Comparison of ENCODE assay signal across 21 cellular contexts in the genomic region with DNA sequence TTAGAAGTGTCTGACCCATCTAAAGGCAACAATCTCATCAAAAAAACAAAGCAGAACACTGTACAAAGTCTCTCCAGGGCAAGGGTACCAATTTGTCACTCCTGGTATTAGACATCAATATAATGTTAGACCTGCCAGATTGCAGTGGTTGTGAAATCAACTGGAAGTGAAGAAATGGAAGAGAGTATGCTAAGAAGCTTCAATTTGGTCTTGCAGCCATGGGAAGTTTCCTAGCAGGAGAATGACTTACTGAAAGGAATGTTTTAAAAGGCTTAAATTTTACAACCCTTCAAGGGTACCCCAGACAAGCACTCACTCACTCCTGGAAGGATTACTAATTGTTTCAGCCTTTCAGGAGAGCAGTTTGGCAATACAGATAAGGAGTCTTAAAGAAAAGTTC. TPM values are rescaled to one million over a fixed set of nuclear protein-coding genes. Genes with fewer than 3 reads are reported as not detected.
A peak's percentile ranks its signal among the peaks of the same experiment; 100 is the strongest.
DNase-seq lines count a peak whose midpoint lies in the region; ATAC-seq and TF ChIP-seq lines count a peak whose summit lies in the region.
"Had no signal": no experiment of that assay in that cellular context is flagged by ENCODE, and none has a peak within 500 bp of the region (broad histone marks: within the 10 kb centered on the region; RNA-seq: fewer than 3 reads in every experiment).

No MANE protein-coding gene starts in this region.

- H3K27me3 ChIP-seq in adipocyte (replicated peaks; ENCODE audit: control insufficient read depth, insufficient read depth, low read length) = no peaks in the 10 kb centered on the region
- H3K27me3 ChIP-seq in right atrium auricular region = no peaks in the 10 kb centered on the region
- H3K27me3 ChIP-seq: tibial artery had no signal

- H3K9me3 ChIP-seq in adipocyte (ENCODE audit: control insufficient read depth, low read length) (no peaks in the 10 kb centered on the region), right atrium auricular region (no peaks in the 10 kb centered on the region)
- H3K9me3 ChIP-seq: HAP-1, tibial artery had no signal

- DNase-seq in AG09309 (ENCODE audit: low read depth) = peak; percentile 75
- DNase-seq in GM04503 (ENCODE audit: low read depth) = peak; percentile 47
- peak; percentile 63 for DNase-seq in adipocyte (ENCODE audit: low read depth)
- DNase-seq in iris pigment epithelial cell (ENCODE audit: low read depth) = peak; percentile 72
- DNase-seq in foreskin melanocyte = no peak
- DNase-seq in right atrium auricular region (ENCODE audit: low spot score) = no peak
- DNase-seq in NCI-H1048 (lab: John Stamatoyannopoulos, UW) = no peak
- DNase-seq: activated CD4-positive, alpha-beta T cell treated with anti-CD3 and anti-CD28 coated beads, Interleukin-2, amount 50 U/mL, for 4 hours; activated gamma-delta T cell treated with Interleukin-2 at 50 U/mL for 16 hours; amygdala; CD8-positive, alpha-beta T cell; DMS53; NCI-H748 treated with DMSO at 0.1 percent for 48 hours; Right ventricle myocardium superior; T-helper 1 cell; tibial artery had no signal

- no peak for ATAC-seq in GM19023 (IDR thresholded peaks at IDR 0.05; ENCODE audit: unreplicated experiment)
- ATAC-seq: CD8-positive, alpha-beta T cell; left lobe of liver had no signal

- H3K36me3 ChIP-seq in adipocyte (ENCODE audit: control insufficient read depth, insufficient read depth, low read length, severe bottlenecking) (no peaks in the 10 kb centered on the region), right atrium auricular region (no peaks in the 10 kb centered on the region)
- H3K36me3 ChIP-seq: HAP-1, tibial artery had no signal

- H3K4me1 ChIP-seq in adipocyte (ENCODE audit: control insufficient read depth, insufficient read depth, low read length) (peaks cover 4% of the 10 kb centered on the region), right atrium auricular region (no peaks in the 10 kb centered on the region)
- H3K4me1 ChIP-seq: HAP-1 had no signal

- H3K27ac ChIP-seq in right atrium auricular region = no peak overlapping the region
- H3K27ac ChIP-seq: skin epidermis, tibial artery, VCaP had no signal

- no peak overlapping the region for H3K9ac ChIP-seq in adipocyte (ENCODE audit: low read length)

- no peak overlapping the region for H3K4me3 ChIP-seq in AG09309 (ENCODE audit: control insufficient read depth, low read depth, low read length)
- no peak overlapping the region for H3K4me3 ChIP-seq in adipocyte (ENCODE audit: low read length)
- no peak overlapping the region for H3K4me3 ChIP-seq in right atrium auricular region
- H3K4me3 ChIP-seq: HAP-1, skin epidermis, tibial artery had no signal

- no peak for TF ChIP-seq CTCF in AG09309 (IDR thresholded peaks at IDR 0.05; ENCODE audit: control insufficient read depth, insufficient read depth, low read depth, low read length, missing control alignments)
- TF ChIP-seq CTCF in right atrium auricular region (IDR thresholded peaks at IDR 0.05) = no peak

RNA-seq across cellular contexts. Expression of a gene that starts 18.9 kb away (rescaled TPM):
- total RNA-seq in right atrium auricular region = 10 to 100 TPM in 1 of 2 donors, 1 to 10 TPM in 1; 7.0 to 10.1 TPM

RNA-seq across cellular contexts. Expression of a gene that starts 58.2 kb away (rescaled TPM):
- total RNA-seq in right atrium auricular region = 100 to 1,000 TPM; 107 to 139 TPM

Comparison
In these comparisons a context has a peak if more than half of its experiments do, and no peak if none do; other contexts are left out.
1. DNase-seq: peak in AG09309 (single experiment), GM04503 (single experiment), adipocyte (single experiment) and iris pigment epithelial cell (single experiment); none in foreskin melanocyte (single experiment), right atrium auricular region (single experiment) and NCI-H1048 (single experiment).